In the genomic region with DNA sequence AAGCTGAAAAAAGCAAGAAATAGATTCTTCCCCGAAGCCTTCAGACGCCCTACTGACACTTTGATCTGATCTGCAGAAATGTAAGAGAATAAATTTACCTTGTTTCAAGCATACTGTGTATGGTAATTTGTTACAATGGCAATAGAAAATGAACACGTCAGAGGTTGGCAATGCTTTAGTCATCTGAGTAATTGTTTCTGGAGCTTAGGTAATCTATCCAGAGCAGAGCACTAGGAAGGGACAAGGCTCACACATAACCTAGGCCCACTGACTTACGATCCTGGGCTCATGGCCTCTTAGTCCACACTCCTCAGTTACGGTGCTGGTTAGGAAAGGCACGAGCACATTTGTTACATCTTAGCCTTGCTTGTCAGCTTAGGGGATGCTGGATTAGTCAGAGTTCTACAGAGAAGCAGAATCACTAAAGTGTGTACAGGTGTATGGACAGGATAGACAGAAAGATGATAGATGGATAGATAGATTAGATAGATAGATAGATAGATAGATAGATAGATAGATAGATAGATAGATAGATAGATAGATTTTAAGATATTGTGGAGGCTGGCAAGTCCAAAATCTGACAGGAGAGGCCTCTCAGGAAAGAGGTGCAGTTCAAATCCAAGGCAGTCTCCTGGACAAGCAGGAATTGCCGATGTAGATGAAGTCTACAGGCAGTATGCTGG, we compare ENCODE assay signal across 22 cellular contexts. TPM values are rescaled to one million over a fixed set of nuclear protein-coding genes. Genes with fewer than 3 reads are reported as not detected.
DNase-seq lines count a peak whose midpoint lies in the region; ATAC-seq and TF ChIP-seq lines count a peak whose summit lies in the region.
"Had no signal": no experiment of that assay in that cellular context is flagged by ENCODE, and none has a peak within 500 bp of the region (broad histone marks: within the 10 kb centered on the region; RNA-seq: fewer than 3 reads in every experiment).

No MANE protein-coding gene starts in this region.

- no peak overlapping the region for H3K27ac ChIP-seq in mammary epithelial cell (ENCODE audit: insufficient read depth, low read depth, low read length)
- H3K27ac ChIP-seq: ascending aorta, hepatocyte, pancreas, VCaP had no signal

- no peaks in the 10 kb centered on the region for H3K27me3 ChIP-seq in mammary epithelial cell (ENCODE audit: insufficient read depth, low read length)
- H3K27me3 ChIP-seq: ascending aorta, hepatocyte, pancreas had no signal

- no TSS peak for BruUV-seq in mammary epithelial cell (replicated peaks; lab: Mats Ljungman, UMichigan)

- peak; percentile 23 for DNase-seq in Daoy (ENCODE audit: low read depth)
- DNase-seq in M059J (ENCODE audit: low read depth) = peak; percentile 90
- DNase-seq in mammary epithelial cell = peak; percentile 50
- peak; percentile 42 to 47 for DNase-seq in foreskin fibroblast
- no peak for DNase-seq in NCI-H1436 (lab: John Stamatoyannopoulos, UW)
- DNase-seq in NCI-H526 treated with DMSO at 0.1 percent for 48 hours (lab: John Stamatoyannopoulos, UW) = no peak
- no peak for DNase-seq in SW 1271 (lab: John Stamatoyannopoulos, UW)
- DNase-seq: activated CD4-positive, alpha-beta T cell treated with anti-CD3 and anti-CD28 coated beads, Interleukin-2, amount 10 ng/mL, durations not matched to agents 24 days and 14 days; activated CD8-positive, alpha-beta memory T cell treated with anti-CD3 and anti-CD28 coated beads, Interleukin-2, amount 10 ng/mL, durations not matched to agents 7 days and 5 days; endodermal cell; NCI-H1048; NCI-H2029; NCI-H2227 treated with DMSO at 0.1 percent for 48 hours; NCI-H82; OCI-M1; pancreas; SIG-M5 had no signal

- in situ Hi-C loops in mammary epithelial cell (cut with MboI; ENCODE audit: low sequenced_read_pairs in 2 of 2) = no loop called here

- intact Hi-C loops in mammary epithelial cell (cut with micrococcal nuclease) = no loop called here

- H3K9ac ChIP-seq in mammary epithelial cell (ENCODE audit: insufficient read depth, low read length) = no peak overlapping the region

- no peaks in the 10 kb centered on the region for H3K4me1 ChIP-seq in mammary epithelial cell (ENCODE audit: insufficient read depth, low read length)

- no peak for ATAC-seq in GM19452 (IDR thresholded peaks at IDR 0.05; ENCODE audit: unreplicated experiment)
- ATAC-seq: activated CD8-positive, alpha-beta memory T cell treated with anti-CD3 and anti-CD28 coated beads, Interleukin-2, amount 10 ng/mL, durations not matched to agents 7 days and 5 days; activated naive CD4-positive, alpha-beta T cell treated with anti-CD3 and anti-CD28 coated beads, Interleukin-2, amount 50 U/mL, for 72 hours; pancreas had no signal

- dilution Hi-C loops in mammary epithelial cell (cut with HindIII; ENCODE audit: low sequenced_read_pairs) = no loop called here

- no peaks in the 10 kb centered on the region for H3K79me2 ChIP-seq in mammary epithelial cell (ENCODE audit: insufficient read depth, low read length)
- H3K79me2 ChIP-seq: hepatocyte had no signal

- 87% methylated on average over 7 of the region's 7 CpGs for WGBS in mammary epithelial cell (ENCODE audit: low coverage, missing lambda C conversion rate)

- H3K4me2 ChIP-seq in mammary epithelial cell (ENCODE audit: insufficient read depth, low read depth, low read length) = no peak overlapping the region
- H3K4me2 ChIP-seq: hepatocyte had no signal

- no peaks in the 10 kb centered on the region for H3K36me3 ChIP-seq in mammary epithelial cell (ENCODE audit: insufficient read depth, low read length)
- H3K36me3 ChIP-seq: ascending aorta, pancreas had no signal

- H4K20me1 ChIP-seq in mammary epithelial cell (ENCODE audit: insufficient read depth, low read length) = no peaks in the 10 kb centered on the region

- no peak overlapping the region for H2AFZ ChIP-seq in mammary epithelial cell (ENCODE audit: low read depth, low read length)
- H2AFZ ChIP-seq: hepatocyte had no signal

- H3K9me3 ChIP-seq in mammary epithelial cell (replicated peaks; ENCODE audit: insufficient read depth, low read length) = no peaks in the 10 kb centered on the region
- H3K9me3 ChIP-seq: pancreas had no signal

- no peak overlapping the region for H3K4me3 ChIP-seq in mammary epithelial cell (replicated peaks in 1 of 3; ENCODE audit: insufficient read depth in 1 of 3, low read depth in 2 of 3, low read length in 3 of 3)
- H3K4me3 ChIP-seq in foreskin fibroblast (ENCODE audit: low read depth in 1 of 2, low read length in 2 of 2) = no peak overlapping the region
- H3K4me3 ChIP-seq: ascending aorta, hepatocyte, pancreas had no signal

- CTCF ChIA-PET in mammary epithelial cell (lab: Charles Lee; ENCODE audit: low non-redundant PET) = no interaction called here

- TF ChIP-seq CTCF in mammary epithelial cell (conservative IDR thresholded peaks at IDR 0.05 in 1 of 2, IDR thresholded peaks at IDR 0.05 in 1 of 2; ENCODE audit: extremely low read depth in 1 of 2, insufficient read depth in 1 of 2, low read depth in 1 of 2, low read length in 2 of 2) (no peak), foreskin fibroblast (IDR thresholded peaks at IDR 0.05; ENCODE audit: low read depth, low read length) (no peak)

RNA-seq across cellular contexts. Expression of a gene that starts 46.8 kb away (rescaled TPM):
- total RNA-seq in Daoy (2014; rRNA removed; shearing (Covaris generic)) = 47.0 and 84.0 TPM in 2 replicates
- total RNA-seq in M059J (2014; rRNA removed; shearing (Covaris generic)) = 79.3 and 81.2 TPM in 2 replicates
- 10 to 100 TPM; 54.3 to 57.1 TPM for total RNA-seq in mammary epithelial cell
- polyA plus RNA-seq in mammary epithelial cell = 17.8 TPM
- polyA minus RNA-seq in mammary epithelial cell = 17.3 TPM

Comparison
In these comparisons a context has a peak if more than half of its experiments do, and no peak if none do; other contexts are left out.
1. DNase-seq: peak in Daoy (single experiment), M059J (single experiment), mammary epithelial cell (single experiment) and foreskin fibroblast (2 of 2); none in NCI-H1436 (single experiment), NCI-H526 treated with DMSO at 0.1 percent for 48 hours (single experiment) and SW 1271 (0 of 2).